ENCODE assay signal across 10 cellular contexts in genomic region chr3:157905885-157906284, GRCh38.
"Had no signal": no experiment of that assay in that cellular context is flagged by ENCODE, and none has a peak within 500 bp of the region (broad histone marks: within the 10 kb centered on the region; RNA-seq: fewer than 3 reads in every experiment).

No MANE protein-coding gene starts in this region.

- H3K9ac ChIP-seq: GM23248 had no signal

- ATAC-seq: HCT116 had no signal

- DNase-seq: GOT3, H7, H9, HCEC 1CT had no signal

- H3K27ac ChIP-seq: GM23248 had no signal

- H2AFZ ChIP-seq: GM23248 had no signal

- FAIRE-seq: H1, H54 had no signal

- H3K36me3 ChIP-seq: HAP-1 had no signal

- H3K4me3 ChIP-seq: GM23248, HAP-1 had no signal

- H3K4me3 Mint-ChIP-seq: H9, HFFc6 had no signal

- H3K9me3 ChIP-seq: HAP-1 had no signal

- H3K4me1 ChIP-seq: HAP-1 had no signal

- H3K27ac Mint-ChIP-seq: H9, HFFc6 had no signal
